Comparison of ENCODE assay signal across 1 cellular context in genomic region chr2:210523650-210524289, GRCh38.
TF ChIP-seq lines count a peak whose summit lies in the region.

No MANE protein-coding gene starts in this region.

TF ChIP-seq in HepG2, 621 proteins besides CTCF, POLR2A, EP300 and RAD21 (continued from another document and continues in another):
- TF ChIP-seq ZBTB43 (CRISPR knock-in tag; conservative IDR thresholded peaks at IDR 0.05) (0 out of 2 replicates have a peak, but pooled peaks have one; percentile 50), CBFB (CRISPR knock-in tag; IDR thresholded peaks at IDR 0.05) (0 out of 2 replicates have a peak, but pooled peaks have one; percentile 27), ZBTB46 (CRISPR knock-in tag; IDR thresholded peaks at IDR 0.05; ENCODE audit: borderline replicate concordance) (no peak), ZNF704 (CRISPR knock-in tag; IDR thresholded peaks at IDR 0.05; ENCODE audit: borderline replicate concordance) (no peak), ZNF232 (CRISPR knock-in tag; IDR thresholded peaks at IDR 0.05; ENCODE audit: borderline replicate concordance) (no peak), SIX4 (CRISPR knock-in tag; IDR thresholded peaks at IDR 0.05) (peak; percentile 37; the same call in 1 of the 2 replicates), ZNF572 (CRISPR knock-in tag; IDR thresholded peaks at IDR 0.05) (no peak), ZNF556 (CRISPR knock-in tag; IDR thresholded peaks at IDR 0.05; ENCODE audit: borderline replicate concordance) (peak; percentile 46; the same call in 1 of the 2 replicates), EED (CRISPR knock-in tag; IDR thresholded peaks at IDR 0.05) (no peak), FOXA1 (IDR thresholded peaks at IDR 0.05) (no peak), FOXA1 (CRISPR knock-in tag; IDR thresholded peaks at IDR 0.05) (peak; percentile 38; the same call in 1 of the 2 replicates), NFE2L2 (IDR thresholded peaks at IDR 0.05; ENCODE audit: low read length) (peak; percentile 8; the same call in 1 of the 2 replicates), ZMYM2 (CRISPR knock-in tag; IDR thresholded peaks at IDR 0.05) (0 out of 2 replicates have a peak, but pooled peaks have one; percentile 43), ZKSCAN8 (CRISPR knock-in tag; IDR thresholded peaks at IDR 0.05; ENCODE audit: borderline replicate concordance) (peak; percentile 55; the same call in 1 of the 2 replicates), RAD51 (IDR thresholded peaks at IDR 0.05; ENCODE audit: borderline replicate concordance) (no peak), NKX3-1 (CRISPR knock-in tag; IDR thresholded peaks at IDR 0.05) (no peak), ZNF790 (CRISPR knock-in tag; IDR thresholded peaks at IDR 0.05; ENCODE audit: borderline replicate concordance) (no peak), SRSF1 (optimal IDR thresholded peaks at IDR 0.05; ENCODE audit: low read depth, low read length) (no peak), ERF (CRISPR knock-in tag; IDR thresholded peaks at IDR 0.05) (peak; percentile 73; the same call in 1 of the 2 replicates), PHF8 (CRISPR knock-in tag; IDR thresholded peaks at IDR 0.05) (no peak), RERE (CRISPR knock-in tag; IDR thresholded peaks at IDR 0.05; ENCODE audit: low read depth) (peak; percentile 56; the same call in 1 of the 2 replicates), PBX3 (CRISPR knock-in tag; IDR thresholded peaks at IDR 0.05; ENCODE audit: borderline replicate concordance) (no peak), MED1 (CRISPR knock-in tag; IDR thresholded peaks at IDR 0.05) (peak; percentile 85), BRCA1 (CRISPR knock-in tag; IDR thresholded peaks at IDR 0.05) (no peak), ATF2 (CRISPR knock-in tag; IDR thresholded peaks at IDR 0.05) (peak; percentile 52; the same call in 1 of the 2 replicates), SMYD3 (CRISPR knock-in tag; IDR thresholded peaks at IDR 0.05) (peak; percentile 28; the same call in 1 of the 2 replicates), ZNF280D (CRISPR knock-in tag; IDR thresholded peaks at IDR 0.05) (no peak), ZNF605 (CRISPR knock-in tag; IDR thresholded peaks at IDR 0.05) (no peak), KMT2B (CRISPR knock-in tag; IDR thresholded peaks at IDR 0.05) (0 out of 2 replicates have a peak, but pooled peaks have one; percentile 25), SMAD1 (CRISPR knock-in tag; IDR thresholded peaks at IDR 0.05; ENCODE audit: borderline replicate concordance, low read depth) (no peak), NFYC (CRISPR knock-in tag; IDR thresholded peaks at IDR 0.05) (no peak), JUN (CRISPR knock-in tag; IDR thresholded peaks at IDR 0.05) (no peak), ZNF124 (CRISPR knock-in tag; IDR thresholded peaks at IDR 0.05) (peak; percentile 75; the same call in 1 of the 2 replicates), ZGPAT (CRISPR knock-in tag; IDR thresholded peaks at IDR 0.05) (peak; percentile 71), ZNF143 (CRISPR knock-in tag; IDR thresholded peaks at IDR 0.05) (no peak), IRX3 (CRISPR knock-in tag; IDR thresholded peaks at IDR 0.05; ENCODE audit: borderline replicate concordance, low read depth) (no peak), NR2C2 (CRISPR knock-in tag; IDR thresholded peaks at IDR 0.05; ENCODE audit: borderline replicate concordance) (peak; percentile 23; the same call in 1 of the 2 replicates), IRF2 (CRISPR knock-in tag; IDR thresholded peaks at IDR 0.05) (peak; percentile 67; the same call in 1 of the 2 replicates), XRCC5 (optimal IDR thresholded peaks at IDR 0.05; ENCODE audit: low read length) (no peak), FOSL1 (CRISPR knock-in tag; IDR thresholded peaks at IDR 0.05; ENCODE audit: borderline replicate concordance) (no peak), ELF1 (CRISPR knock-in tag; IDR thresholded peaks at IDR 0.05) (no peak), ZNF672 (CRISPR knock-in tag; IDR thresholded peaks at IDR 0.05) (no peak), PLSCR1 (CRISPR knock-in tag; IDR thresholded peaks at IDR 0.05; ENCODE audit: borderline replicate concordance) (no peak), POGK (CRISPR knock-in tag; conservative IDR thresholded peaks at IDR 0.05) (no peak), ZSCAN22 (CRISPR knock-in tag; IDR thresholded peaks at IDR 0.05) (no peak)
